In genomic region chr15:31537770-31538592, GRCh38 we compare ENCODE assay signal across 19 cellular contexts.
DNase-seq lines count a peak whose midpoint lies in the region; ATAC-seq, FAIRE-seq and TF ChIP-seq lines count a peak whose summit lies in the region.
"Had no signal": no experiment of that assay in that cellular context is flagged by ENCODE, and none has a peak within 500 bp of the region (broad histone marks: within the 10 kb centered on the region; RNA-seq: fewer than 3 reads in every experiment).

No MANE protein-coding gene starts in this region.

- no peak overlapping the region for H3K27ac ChIP-seq in RWPE2 (ENCODE audit: poor library complexity, severe bottlenecking)
- H3K27ac ChIP-seq in lung (ENCODE audit: low read depth in 1 of 2, low read length in 1 of 2) = no peak overlapping the region
- H3K27ac ChIP-seq: GM23248 had no signal

- H3K4me3 ChIP-seq in RWPE2 (ENCODE audit: severe bottlenecking) (no peak overlapping the region), lung (no peak overlapping the region)
- H3K4me3 ChIP-seq: GM23248, K562 had no signal

- no peak for TF ChIP-seq CTCF in activated CD8-positive, alpha-beta T cell treated with anti-CD3 and anti-CD28 coated beads for 36 hours (IDR thresholded peaks at IDR 0.05)
- TF ChIP-seq CTCF in RWPE2 (IDR thresholded peaks at IDR 0.05; ENCODE audit: poor library complexity, severe bottlenecking) = no peak
- TF ChIP-seq CTCF in lung (IDR thresholded peaks at IDR 0.05; ENCODE audit: control extremely low read depth, extremely low read depth) = no peak

- ATAC-seq in activated CD8-positive, alpha-beta T cell treated with anti-CD3 and anti-CD28 coated beads, Interleukin-2, amount 10 ng/mL, durations not matched to agents 7 days and 5 days = no peak
- no peak for ATAC-seq in activated CD8-positive, alpha-beta T cell treated with anti-CD3 and anti-CD28 coated beads for 36 hours
- ATAC-seq in RWPE2 (ENCODE audit: low read depth) (peak; percentile 43), lung (ENCODE audit: insufficient read depth, low FRiP score) (no peak)
- ATAC-seq: K562, Panc1 had no signal

- H3K36me3 Mint-ChIP-seq in activated CD8-positive, alpha-beta T cell treated with anti-CD3 and anti-CD28 coated beads, Interleukin-2, amount 10 ng/mL, durations not matched to agents 7 days and 5 days (ENCODE audit: low read depth) = no peaks in the 10 kb centered on the region
- no peaks in the 10 kb centered on the region for H3K36me3 Mint-ChIP-seq in activated CD8-positive, alpha-beta T cell treated with anti-CD3 and anti-CD28 coated beads for 36 hours (ENCODE audit: low read depth)

- FAIRE-seq in urothelium cell line (lab: Jason Lieb, UNC) = peak; percentile 63
- FAIRE-seq in GM12892 (lab: Jason Lieb, UNC) = no peak
- FAIRE-seq: A204.1, G401.6 had no signal

- DNase-seq in activated CD8-positive, alpha-beta T cell treated with anti-CD3 and anti-CD28 coated beads, Interleukin-2, amount 10 ng/mL, durations not matched to agents 7 days and 5 days = peak; percentile 9
- DNase-seq in activated CD8-positive, alpha-beta T cell treated with anti-CD3 and anti-CD28 coated beads for 36 hours = no peak
- DNase-seq in RWPE2 (ENCODE audit: low spot score) (peak; percentile 49), lung (ENCODE audit: low spot score) (peak; percentile 14), urothelium cell line (ENCODE audit: low spot score) (no peak), GM12892 (ENCODE audit: insufficient read length) (no peak)
- no peak for DNase-seq in stimulated activated CD4-positive, alpha-beta T cell treated with anti-CD3 and anti-CD28 coated beads, Interleukin-15, amount 100 ng/mL, for 24 hours
- DNase-seq: Caco-2; CD4-positive, alpha-beta T cell; GM23248; NCI-H1105; NCI-H187; NCI-H2107; NCI-H446; NCI-H69 had no signal

- no peak overlapping the region for H3K27ac Mint-ChIP-seq in activated CD8-positive, alpha-beta T cell treated with anti-CD3 and anti-CD28 coated beads, Interleukin-2, amount 10 ng/mL, durations not matched to agents 7 days and 5 days
- H3K27ac Mint-ChIP-seq in activated CD8-positive, alpha-beta T cell treated with anti-CD3 and anti-CD28 coated beads for 36 hours = no peak overlapping the region
- H3K27ac Mint-ChIP-seq: CD4-positive, alpha-beta T cell had no signal

- H3K27me3 Mint-ChIP-seq in activated CD8-positive, alpha-beta T cell treated with anti-CD3 and anti-CD28 coated beads, Interleukin-2, amount 10 ng/mL, durations not matched to agents 7 days and 5 days (ENCODE audit: low read depth) = peaks cover 38% of the 10 kb centered on the region
- peaks cover 39% of the 10 kb centered on the region for H3K27me3 Mint-ChIP-seq in activated CD8-positive, alpha-beta T cell treated with anti-CD3 and anti-CD28 coated beads for 36 hours

- H3K4me1 ChIP-seq in RWPE2 (ENCODE audit: insufficient read depth, poor library complexity, severe bottlenecking) (no peaks in the 10 kb centered on the region), lung (ENCODE audit: control insufficient read depth in 2 of 2, insufficient read depth in 2 of 2, low read length in 2 of 2) (no peaks in the 10 kb centered on the region)
- H3K4me1 ChIP-seq: Caco-2 had no signal

- TF ChIP-seq POLR2A in GM12892 (IDR thresholded peaks at IDR 0.05; ENCODE audit: low read depth, low read length) = no peak

- H3K4me3 Mint-ChIP-seq in activated CD8-positive, alpha-beta T cell treated with anti-CD3 and anti-CD28 coated beads, Interleukin-2, amount 10 ng/mL, durations not matched to agents 7 days and 5 days = no peak overlapping the region
- H3K4me3 Mint-ChIP-seq in activated CD8-positive, alpha-beta T cell treated with anti-CD3 and anti-CD28 coated beads for 36 hours = no peak overlapping the region
- H3K4me3 Mint-ChIP-seq: CD4-positive, alpha-beta T cell had no signal

- H3K9me3 Mint-ChIP-seq in activated CD8-positive, alpha-beta T cell treated with anti-CD3 and anti-CD28 coated beads, Interleukin-2, amount 10 ng/mL, durations not matched to agents 7 days and 5 days (ENCODE audit: insufficient read depth) = no peaks in the 10 kb centered on the region
- peaks cover 2% of the 10 kb centered on the region for H3K9me3 Mint-ChIP-seq in activated CD8-positive, alpha-beta T cell treated with anti-CD3 and anti-CD28 coated beads for 36 hours

- H3K36me3 ChIP-seq in RWPE2 (ENCODE audit: low read depth) = no peaks in the 10 kb centered on the region
- no peaks in the 10 kb centered on the region for H3K36me3 ChIP-seq in lung (ENCODE audit: control insufficient read depth in 2 of 2, insufficient read depth in 2 of 2, low read length in 2 of 2)

- 81 to 85% methylated on average over 14 of the region's 14 CpGs for WGBS in lung, 2 donors

- intact Hi-C loops in activated CD8-positive, alpha-beta T cell treated with anti-CD3 and anti-CD28 coated beads for 36 hours (cut with micrococcal nuclease) = no loop called here

- no peaks in the 10 kb centered on the region for H3K4me1 Mint-ChIP-seq in activated CD8-positive, alpha-beta T cell treated with anti-CD3 and anti-CD28 coated beads, Interleukin-2, amount 10 ng/mL, durations not matched to agents 7 days and 5 days (ENCODE audit: low read depth)
- no peaks in the 10 kb centered on the region for H3K4me1 Mint-ChIP-seq in activated CD8-positive, alpha-beta T cell treated with anti-CD3 and anti-CD28 coated beads for 36 hours (ENCODE audit: low read depth)

- CTCF ChIA-PET in activated CD8-positive, alpha-beta T cell treated with anti-CD3 and anti-CD28 coated beads, Interleukin-2, amount 10 ng/mL, durations not matched to agents 7 days and 5 days (lab: Charles Lee) = no interaction called here
- CTCF ChIA-PET in activated CD8-positive, alpha-beta T cell treated with anti-CD3 and anti-CD28 coated beads for 36 hours (lab: Charles Lee) = no interaction called here

- H3K27me3 ChIP-seq in RWPE2 (ENCODE audit: insufficient read depth, poor library complexity, severe bottlenecking) = peaks cover 53% of the 10 kb centered on the region
- H3K27me3 ChIP-seq in lung (ENCODE audit: control insufficient read depth, insufficient read depth) = no peaks in the 10 kb centered on the region

- POLR2A ChIA-PET in activated CD8-positive, alpha-beta T cell treated with anti-CD3 and anti-CD28 coated beads, Interleukin-2, amount 10 ng/mL, durations not matched to agents 7 days and 5 days (lab: Charles Lee) = no interaction called here
- POLR2A ChIA-PET in activated CD8-positive, alpha-beta T cell treated with anti-CD3 and anti-CD28 coated beads for 36 hours (lab: Charles Lee) = no interaction called here

- H3K9me3 ChIP-seq in RWPE2 (ENCODE audit: severe bottlenecking) = no peaks in the 10 kb centered on the region
- H3K9me3 ChIP-seq in lung (ENCODE audit: control insufficient read depth in 2 of 2, insufficient read depth in 1 of 2, low read length in 1 of 2) = no peaks in the 10 kb centered on the region
- H3K9me3 ChIP-seq: Caco-2 had no signal

Comparison
In these comparisons a context has a peak if more than half of its experiments do, and no peak if none do; other contexts are left out.
1. DNase-seq: peak in activated CD8-positive, alpha-beta T cell treated with anti-CD3 and anti-CD28 coated beads, Interleukin-2, amount 10 ng/mL, durations not matched to agents 7 days and 5 days (single experiment), RWPE2 (single experiment) and lung (single experiment); none in activated CD8-positive, alpha-beta T cell treated with anti-CD3 and anti-CD28 coated beads for 36 hours (single experiment), urothelium cell line (single experiment), GM12892 (single experiment) and stimulated activated CD4-positive, alpha-beta T cell treated with anti-CD3 and anti-CD28 coated beads, Interleukin-15, amount 100 ng/mL, for 24 hours (single experiment).